Comparison of ENCODE assay signal across 8 cellular contexts in genomic region chr10:102435529-102436233, GRCh38. TPM values are rescaled to one million over a fixed set of nuclear protein-coding genes. Genes with fewer than 3 reads are reported as not detected.
DNase-seq lines count a peak whose midpoint lies in the region; ATAC-seq and TF ChIP-seq lines count a peak whose summit lies in the region.

No MANE protein-coding gene starts in this region.

- H3K79me1 ChIP-seq in trophoblast cell (ENCODE audit: low read length): peaks cover 6% of the 10 kb centered on the region

- H2BK120ac ChIP-seq in trophoblast cell (ENCODE audit: insufficient read depth, low read length, poor library complexity): no peak overlapping the region

- no peak overlapping the region for H3K27ac ChIP-seq in trophoblast cell (ENCODE audit: low read depth, low read length)

- DNase-seq in DMS79 treated with DMSO at 0.1 percent for 48 hours (lab: John Stamatoyannopoulos, UW) (peak; percentile 29), NB4 (ENCODE audit: low read depth) (peak; percentile 91), choroid plexus epithelial cell (ENCODE audit: low read depth) (peak; percentile 38), trophoblast cell (no peak), NCI-H510A treated with DMSO at 0.1 percent for 48 hours (lab: John Stamatoyannopoulos, UW) (no peak), NCI-H128 (lab: John Stamatoyannopoulos, UW; ENCODE audit: unreplicated experiment) (no peak)

- peaks cover 10 to 21% of the 10 kb centered on the region in 2 experiments for H3K4me1 ChIP-seq in trophoblast cell (ENCODE audit: control insufficient read depth in 1 of 2, insufficient read depth in 2 of 2, low read length in 2 of 2)

- H4K8ac ChIP-seq in trophoblast cell (ENCODE audit: low read depth, low read length): peak overlapping the region; percentile 30

- peak; percentile 29 for TF ChIP-seq POLR2A in NB4 (IDR thresholded peaks at IDR 0.05; ENCODE audit: extremely low read depth, insufficient read length)

- H3K4me3 ChIP-seq in NB4 (ENCODE audit: low read depth, low read length) (peak overlapping the region; percentile 64), choroid plexus epithelial cell (ENCODE audit: low read depth, low read length) (peak overlapping the region; percentile 56), trophoblast cell (ENCODE audit: low read depth, low read length) (no peak overlapping the region)

- no peak overlapping the region for H4K12ac ChIP-seq in trophoblast cell (ENCODE audit: low read depth, low read length)

- H3K4ac ChIP-seq in trophoblast cell (ENCODE audit: low read depth, low read length): no peak overlapping the region

- no CpG with 5 or more reads among the region's 14 CpGs for WGBS in trophoblast cell (ENCODE audit: extremely low coverage, insufficient coverage, insufficient read length)

- H3K9ac ChIP-seq in trophoblast cell (ENCODE audit: low read length): no peak overlapping the region

- H3K36me3 ChIP-seq in trophoblast cell (ENCODE audit: control insufficient read depth in 1 of 2, insufficient read depth in 2 of 2, low read length in 2 of 2): no peaks in the 10 kb centered on the region

- no peak overlapping the region for H3K23ac ChIP-seq in trophoblast cell (ENCODE audit: low read length)

- no peak overlapping the region for H3K18ac ChIP-seq in trophoblast cell (ENCODE audit: low read length)

- H2BK12ac ChIP-seq in trophoblast cell (ENCODE audit: low read length): no peak overlapping the region

- no peak overlapping the region for H2AFZ ChIP-seq in trophoblast cell (ENCODE audit: insufficient read depth, low read length, poor library complexity)

- H3K4me2 ChIP-seq in trophoblast cell (ENCODE audit: low read length): no peak overlapping the region

- H3K79me2 ChIP-seq in trophoblast cell (ENCODE audit: control insufficient read depth, insufficient read depth, low read length, poor library complexity): peaks cover 4% of the 10 kb centered on the region

- no peak overlapping the region for H2BK5ac ChIP-seq in trophoblast cell (ENCODE audit: low read depth, low read length, poor library complexity)

- H4K91ac ChIP-seq in trophoblast cell (ENCODE audit: low read depth, low read length): peak overlapping the region; percentile 15

- no peak overlapping the region for H3K14ac ChIP-seq in trophoblast cell (ENCODE audit: low read length)

- no peaks in the 10 kb centered on the region for H3K9me3 ChIP-seq in trophoblast cell (ENCODE audit: insufficient read depth, low read depth, low read length)

- H3K27me3 ChIP-seq in trophoblast cell (ENCODE audit: insufficient read depth, low read length): no peaks in the 10 kb centered on the region

- ATAC-seq in GM19328 (IDR thresholded peaks at IDR 0.05; ENCODE audit: unreplicated experiment): no peak
- no peak for ATAC-seq in HG03460 (IDR thresholded peaks at IDR 0.05; ENCODE audit: unreplicated experiment)

- TF ChIP-seq CTCF in NB4 (IDR thresholded peaks at IDR 0.05; ENCODE audit: low read depth, low read length): no peak
- no peak for TF ChIP-seq CTCF in choroid plexus epithelial cell (conservative IDR thresholded peaks at IDR 0.05; ENCODE audit: low read depth, low read length)

- no peak overlapping the region for H2AK5ac ChIP-seq in trophoblast cell (ENCODE audit: low read length)

RNA-seq across cellular contexts. Expression of gene CUEDC2, which starts 3.3 kb away (rescaled TPM):
- 45.8 and 49.8 TPM in 2 replicates for polyA plus RNA-seq in trophoblast cell (2013)

RNA-seq across cellular contexts. Expression of gene FBXL15, which starts 15.0 kb away (rescaled TPM):
- polyA plus RNA-seq in trophoblast cell (2013): 6.1 and 6.6 TPM in 2 replicates

RNA-seq across cellular contexts. Expression of gene C10orf95, which starts 15.7 kb away (rescaled TPM):
- polyA plus RNA-seq in trophoblast cell (2013): 17.4 and 19.7 TPM in 2 replicates

RNA-seq across cellular contexts. Expression of gene PSD, which starts 17.1 kb away (rescaled TPM):
- polyA plus RNA-seq in trophoblast cell (2013): 0.78 and 0.92 TPM in 2 replicates

RNA-seq across cellular contexts. Expression of gene NFKB2, which starts 40.2 kb away (rescaled TPM):
- polyA plus RNA-seq in trophoblast cell (2013): 30.6 and 31.3 TPM in 2 replicates

Comparison
In these comparisons a context has a peak if more than half of its experiments do, and no peak if none do; other contexts are left out.
1. DNase-seq: peak in DMS79 treated with DMSO at 0.1 percent for 48 hours (single experiment), NB4 (single experiment) and choroid plexus epithelial cell (single experiment); none in trophoblast cell (0 of 2), NCI-H510A treated with DMSO at 0.1 percent for 48 hours (single experiment) and NCI-H128 (single experiment).